ENCODE assay signal across 2 cellular contexts in the genomic region with DNA sequence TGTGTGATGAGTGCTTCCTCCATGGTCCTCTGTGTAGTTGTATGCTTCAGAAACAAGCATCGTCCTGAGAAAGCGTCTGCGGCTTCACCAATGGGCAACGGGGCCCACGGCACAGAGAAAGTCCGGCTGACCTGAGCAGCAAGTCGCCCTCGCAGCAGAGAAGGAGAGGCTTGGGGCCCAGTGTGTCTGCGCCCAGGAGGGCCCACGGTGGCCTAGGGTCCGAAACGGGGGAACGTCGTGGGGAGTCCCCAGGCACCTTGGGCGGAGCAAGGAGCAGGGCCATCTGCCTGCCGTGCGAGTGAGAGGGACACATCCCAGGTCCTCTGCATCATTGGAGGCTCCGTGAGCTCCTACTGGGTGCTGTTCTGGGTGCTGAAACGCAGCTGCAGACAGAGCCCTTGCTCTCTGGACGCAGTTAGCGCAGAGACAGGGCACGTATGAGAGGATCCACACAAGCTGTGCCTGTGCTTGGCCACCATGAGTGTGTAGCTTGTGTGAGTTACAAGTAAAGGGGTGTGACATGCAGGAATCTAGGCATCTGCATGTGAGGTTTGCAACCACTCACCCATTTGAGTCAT.
TF ChIP-seq lines count a peak whose summit lies in the region.

No MANE protein-coding gene starts in this region.

TF ChIP-seq in Ishikawa, 13 proteins besides CTCF, POLR2A, EP300 and RAD21 (continued from another document):
- TF ChIP-seq TCF12 (IDR thresholded peaks at IDR 0.05; ENCODE audit: low read depth) (no peak), NFIC (IDR thresholded peaks at IDR 0.05) (no peak), REST (IDR thresholded peaks at IDR 0.05; ENCODE audit: low read depth) (peak; percentile 78), CREB1 (IDR thresholded peaks at IDR 0.05; ENCODE audit: low read depth) (no peak), ZBTB7A (IDR thresholded peaks at IDR 0.05; ENCODE audit: low read depth) (no peak)
- TF ChIP-seq, protein P1, sequence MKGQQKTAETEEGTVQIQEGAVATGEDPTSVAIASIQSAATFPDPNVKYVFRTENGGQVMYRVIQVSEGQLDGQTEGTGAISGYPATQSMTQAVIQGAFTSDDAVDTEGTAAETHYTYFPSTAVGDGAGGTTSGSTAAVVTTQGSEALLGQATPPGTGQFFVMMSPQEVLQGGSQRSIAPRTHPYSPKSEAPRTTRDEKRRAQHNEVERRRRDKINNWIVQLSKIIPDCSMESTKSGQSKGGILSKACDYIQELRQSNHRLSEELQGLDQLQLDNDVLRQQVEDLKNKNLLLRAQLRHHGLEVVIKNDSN (IDR thresholded peaks at IDR 0.05) = no peak
TF ChIP-seq in Ishikawa: peak in this region for 1.

TF ChIP-seq in H1, 55 proteins besides CTCF, POLR2A, EP300 and RAD21 (continued from another document):
- TF ChIP-seq RFX5 (IDR thresholded peaks at IDR 0.05; ENCODE audit: borderline replicate concordance, low read depth, low read length) (no peak), SP4 (IDR thresholded peaks at IDR 0.05; ENCODE audit: low read length) (no peak), KDM1A (IDR thresholded peaks at IDR 0.05; ENCODE audit: borderline replicate concordance, low read length) (no peak), ATF2 (IDR thresholded peaks at IDR 0.05; ENCODE audit: low read length) (no peak), E2F6 (IDR thresholded peaks at IDR 0.05) (no peak), MAFK (IDR thresholded peaks at IDR 0.05; ENCODE audit: low read depth, low read length) (no peak), EZH2 (IDR thresholded peaks at IDR 0.05; ENCODE audit: low read depth, low read length, severe bottlenecking) (no peak)
- TF ChIP-seq, protein P2, sequence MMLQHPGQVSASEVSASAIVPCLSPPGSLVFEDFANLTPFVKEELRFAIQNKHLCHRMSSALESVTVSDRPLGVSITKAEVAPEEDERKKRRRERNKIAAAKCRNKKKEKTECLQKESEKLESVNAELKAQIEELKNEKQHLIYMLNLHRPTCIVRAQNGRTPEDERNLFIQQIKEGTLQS (IDR thresholded peaks at IDR 0.05; ENCODE audit: insufficient read depth, low read depth, low read length) = no peak
